ENCODE assay signal across 9 cellular contexts in the genomic region with DNA sequence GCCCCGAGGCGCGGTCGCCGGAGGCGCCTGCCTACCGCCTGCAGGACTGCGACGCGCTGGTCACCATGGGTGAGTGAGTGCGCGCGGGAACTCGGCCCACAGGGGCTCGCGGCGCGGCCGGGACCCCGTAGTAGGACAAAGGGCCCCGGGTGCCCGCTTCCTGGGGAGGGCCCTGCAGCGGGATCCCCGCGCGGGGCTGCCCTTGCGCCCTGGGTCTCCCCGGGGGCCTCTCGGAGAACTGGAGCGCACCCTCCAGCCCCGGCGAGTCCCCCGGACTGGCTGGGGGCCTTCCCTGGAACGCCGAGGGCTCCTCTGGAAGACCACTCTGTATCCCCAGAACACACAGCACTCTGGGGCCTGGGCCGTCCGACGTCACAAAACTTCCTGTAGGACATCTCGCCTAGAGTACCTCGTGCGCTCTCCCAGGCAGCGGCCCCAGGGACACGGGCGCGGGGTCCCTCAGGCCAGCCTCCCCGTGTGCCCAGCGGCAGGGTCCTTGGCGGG.
A peak's percentile ranks its signal among the peaks of the same experiment; 100 is the strongest.
DNase-seq lines count a peak whose midpoint lies in the region; ATAC-seq and TF ChIP-seq lines count a peak whose summit lies in the region.
"Had no signal": no experiment of that assay in that cellular context is flagged by ENCODE, and none has a peak within 500 bp of the region (broad histone marks: within the 10 kb centered on the region; RNA-seq: fewer than 3 reads in every experiment).

No MANE protein-coding gene starts in this region.

- no peaks in the 10 kb centered on the region for H3K9me3 ChIP-seq in mammary epithelial cell (replicated peaks; ENCODE audit: insufficient read depth, low read length)

- TF ChIP-seq CTCF in BJ (IDR thresholded peaks at IDR 0.05; ENCODE audit: insufficient read depth, low read depth, low read length) (no peak), HFFc6 (IDR thresholded peaks at IDR 0.05) (no peak), mammary epithelial cell (conservative IDR thresholded peaks at IDR 0.05 in 1 of 2, IDR thresholded peaks at IDR 0.05 in 1 of 2; ENCODE audit: extremely low read depth in 1 of 2, insufficient read depth in 1 of 2, low read depth in 1 of 2, low read length in 2 of 2) (no peak)

- CTCF ChIA-PET in BJ (lab: Yijun Ruan, JAX), result no interaction called here
- CTCF ChIA-PET in activated CD4-positive, alpha-beta memory T cell treated with anti-CD3 and anti-CD28 coated beads for 36 hours (lab: Charles Lee), result interaction anchor here (1.0 kb wide), 1 partner anchor 10 kb away, joined by 4 read pairs; no protein-coding TSS in a partner anchor
- CTCF ChIA-PET in mammary epithelial cell (lab: Charles Lee; ENCODE audit: low non-redundant PET), result no interaction called here

- no peak for DNase-seq in BJ (ENCODE audit: low read depth)
- DNase-seq in HFFc6, result no peak
- DNase-seq in activated CD4-positive, alpha-beta memory T cell treated with anti-CD3 and anti-CD28 coated beads for 36 hours, result no peak
- peak; percentile 72 for DNase-seq in left kidney (ENCODE audit: low read depth, low spot score)
- DNase-seq in mammary epithelial cell, result no peak
- DNase-seq in NCI-H2227 treated with DMSO at 0.1 percent for 48 hours (lab: John Stamatoyannopoulos, UW), result no peak
- no peak for DNase-seq in effector CD4-positive, alpha-beta T cell
- DNase-seq: naive B cell had no signal

- no peak overlapping the region for H3K27ac ChIP-seq in mammary epithelial cell (ENCODE audit: insufficient read depth, low read depth, low read length)

- no TSS peak for BruUV-seq in mammary epithelial cell (replicated peaks; lab: Mats Ljungman, UMichigan)

- H3K27me3 ChIP-seq in BJ (ENCODE audit: control insufficient read depth, insufficient read depth, low read length) (no peaks in the 10 kb centered on the region), mammary epithelial cell (ENCODE audit: insufficient read depth, low read length) (no peaks in the 10 kb centered on the region)

- H3K4me1 Mint-ChIP-seq in HFFc6 (ENCODE audit: low read depth), result peaks cover 20% of the 10 kb centered on the region
- H3K4me1 Mint-ChIP-seq in activated CD4-positive, alpha-beta memory T cell treated with anti-CD3 and anti-CD28 coated beads for 36 hours (ENCODE audit: low read depth), result peaks cover 28% of the 10 kb centered on the region

- H3K36me3 ChIP-seq in BJ (ENCODE audit: control insufficient read depth, insufficient read depth, low read length) (no peaks in the 10 kb centered on the region), mammary epithelial cell (ENCODE audit: insufficient read depth, low read length) (no peaks in the 10 kb centered on the region)

- dilution Hi-C loops in mammary epithelial cell (cut with HindIII; ENCODE audit: low sequenced_read_pairs), result no loop called here

- POLR2A ChIA-PET in BJ (lab: Charles Lee), result no interaction called here
- POLR2A ChIA-PET in activated CD4-positive, alpha-beta memory T cell treated with anti-CD3 and anti-CD28 coated beads for 36 hours (lab: Charles Lee), result interaction anchor here (1.6 kb wide), 1 partner anchor 68 kb away, joined by 3 read pairs; no protein-coding TSS in a partner anchor

- no peak overlapping the region for H3K9ac ChIP-seq in mammary epithelial cell (ENCODE audit: insufficient read depth, low read length)

- H3K4me3 Mint-ChIP-seq in HFFc6, result peak overlapping the region; percentile 99
- H3K4me3 Mint-ChIP-seq in activated CD4-positive, alpha-beta memory T cell treated with anti-CD3 and anti-CD28 coated beads for 36 hours, result peak overlapping the region; percentile 97

- in situ Hi-C loops in mammary epithelial cell (cut with MboI; ENCODE audit: low sequenced_read_pairs in 2 of 2), result no loop called here

- no peaks in the 10 kb centered on the region for H3K79me2 ChIP-seq in mammary epithelial cell (ENCODE audit: insufficient read depth, low read length)

- H3K9me3 Mint-ChIP-seq in HFFc6, result no peaks in the 10 kb centered on the region
- no peaks in the 10 kb centered on the region for H3K9me3 Mint-ChIP-seq in activated CD4-positive, alpha-beta memory T cell treated with anti-CD3 and anti-CD28 coated beads for 36 hours
- H3K9me3 Mint-ChIP-seq: naive B cell had no signal

- no CpG with 5 or more reads among the region's 48 CpGs for WGBS in mammary epithelial cell (ENCODE audit: low coverage, missing lambda C conversion rate)

- peaks cover 4% of the 10 kb centered on the region; the same call in 1 of the 2 replicates for H3K36me3 Mint-ChIP-seq in HFFc6 (ENCODE audit: low read depth)
- H3K36me3 Mint-ChIP-seq in activated CD4-positive, alpha-beta memory T cell treated with anti-CD3 and anti-CD28 coated beads for 36 hours, result peaks cover 30% of the 10 kb centered on the region
- H3K36me3 Mint-ChIP-seq: naive B cell had no signal

- no peaks in the 10 kb centered on the region for H3K4me1 ChIP-seq in mammary epithelial cell (ENCODE audit: insufficient read depth, low read length)

- H2AFZ ChIP-seq in mammary epithelial cell (ENCODE audit: low read depth, low read length), result no peak overlapping the region

- H3K4me2 ChIP-seq in mammary epithelial cell (ENCODE audit: insufficient read depth, low read depth, low read length), result no peak overlapping the region

- ATAC-seq in HG03135 (IDR thresholded peaks at IDR 0.05; ENCODE audit: unreplicated experiment), result no peak

- H3K27me3 Mint-ChIP-seq in HFFc6 (ENCODE audit: insufficient read depth), result peaks cover under 1% of the 10 kb centered on the region; the same call in 1 of the 2 replicates
- H3K27me3 Mint-ChIP-seq in activated CD4-positive, alpha-beta memory T cell treated with anti-CD3 and anti-CD28 coated beads for 36 hours, result no peaks in the 10 kb centered on the region
- H3K27me3 Mint-ChIP-seq: naive B cell had no signal

- H4K20me1 ChIP-seq in mammary epithelial cell (ENCODE audit: insufficient read depth, low read length), result no peaks in the 10 kb centered on the region

- peak overlapping the region; percentile 88 for H3K27ac Mint-ChIP-seq in HFFc6
- peak overlapping the region; percentile 97 for H3K27ac Mint-ChIP-seq in activated CD4-positive, alpha-beta memory T cell treated with anti-CD3 and anti-CD28 coated beads for 36 hours

- intact Hi-C loops in activated CD4-positive, alpha-beta memory T cell treated with anti-CD3 and anti-CD28 coated beads for 36 hours (cut with micrococcal nuclease), result loop anchor here (1.0 to 5.0 kb wide), 3 partner anchors 34 to 543 kb away; no protein-coding TSS in a partner anchor
- intact Hi-C loops in mammary epithelial cell (cut with micrococcal nuclease), result no loop called here

- H3K4me3 ChIP-seq in BJ (ENCODE audit: low read depth, low read length) (peak overlapping the region; percentile 64), mammary epithelial cell (replicated peaks in 1 of 3; ENCODE audit: insufficient read depth in 1 of 3, low read depth in 2 of 3, low read length in 3 of 3) (no peak overlapping the region)
